ENCODE assay signal across 22 cellular contexts in the genomic region with DNA sequence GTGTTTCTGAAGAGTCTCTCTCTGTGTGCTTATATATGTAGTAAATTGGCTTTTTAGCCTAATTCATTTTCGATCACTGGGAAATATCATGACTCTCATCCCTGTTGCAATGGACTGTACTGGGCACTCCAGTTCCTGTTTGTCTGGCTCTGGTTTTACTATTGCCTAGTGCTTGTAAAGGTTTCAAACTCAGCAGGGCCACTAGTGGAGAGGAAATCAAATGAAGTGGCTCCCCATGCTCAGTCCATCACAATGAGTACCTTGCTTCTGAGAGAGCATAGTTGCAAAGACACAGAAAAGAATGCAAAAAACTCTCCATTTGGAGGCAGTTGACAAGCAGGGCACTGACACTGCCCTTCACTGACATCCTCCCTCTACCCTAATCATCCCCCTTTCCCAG.
"Had no signal": no experiment of that assay in that cellular context is flagged by ENCODE, and none has a peak within 500 bp of the region (broad histone marks: within the 10 kb centered on the region; RNA-seq: fewer than 3 reads in every experiment).

No MANE protein-coding gene starts in this region.

- H3K27ac ChIP-seq: brain microvascular endothelial cell, KMS-11, SK-N-MC, VCaP had no signal

- H3K4me2 ChIP-seq: KMS-11 had no signal

- H3K27ac Mint-ChIP-seq: activated CD4-positive, alpha-beta T cell treated with anti-CD3 and anti-CD28 coated beads for 36 hours; activated CD8-positive, alpha-beta T cell treated with anti-CD3 and anti-CD28 coated beads for 36 hours; activated naive CD4-positive, alpha-beta T cell treated with anti-CD3 and anti-CD28 coated beads, Interleukin-2, amount 10 ng/mL, durations not matched to agents 7 days and 5 days; activated naive CD8-positive, alpha-beta T cell treated with anti-CD3 and anti-CD28 coated beads for 36 hours; activated T-cell treated with anti-CD3 and anti-CD28 coated beads, Interleukin-2, amount 50 U/mL, for 72 hours; activated T-helper 2 cell treated with anti-CD3 and anti-CD28 coated beads, Interferon-gamma antibody, Interleukin-2, Interleukin-4, amounts not matched to agents 10 μg/mL and 5 μg/mL and 100 μg/mL, durations not matched to agents 14 hours and 24 hours and 36 hours had no signal

- H3K27me3 ChIP-seq: brain microvascular endothelial cell had no signal

- H3K9ac ChIP-seq: KMS-11 had no signal

- H3K9me3 Mint-ChIP-seq: activated CD8-positive, alpha-beta T cell treated with anti-CD3 and anti-CD28 coated beads for 36 hours; activated naive CD4-positive, alpha-beta T cell treated with anti-CD3 and anti-CD28 coated beads, Interleukin-2, amount 10 ng/mL, durations not matched to agents 7 days and 5 days; activated naive CD8-positive, alpha-beta T cell treated with anti-CD3 and anti-CD28 coated beads for 36 hours; activated T-cell treated with anti-CD3 and anti-CD28 coated beads, Interleukin-2, amount 50 U/mL, for 72 hours; activated T-helper 2 cell treated with anti-CD3 and anti-CD28 coated beads, Interferon-gamma antibody, Interleukin-2, Interleukin-4, amounts not matched to agents 10 μg/mL and 5 μg/mL and 100 μg/mL, durations not matched to agents 14 hours and 24 hours and 36 hours had no signal

- ATAC-seq: activated CD4-positive, alpha-beta T cell treated with anti-CD3 and anti-CD28 coated beads for 36 hours; activated CD8-positive, alpha-beta T cell treated with anti-CD3 and anti-CD28 coated beads for 36 hours; activated T-cell treated with anti-CD3 and anti-CD28 coated beads, Interleukin-2, amount 50 U/mL, for 72 hours; Panc1; Right ventricle myocardium inferior had no signal

- H3K36me3 Mint-ChIP-seq: activated naive CD4-positive, alpha-beta T cell treated with anti-CD3 and anti-CD28 coated beads, Interleukin-2, amount 10 ng/mL, durations not matched to agents 7 days and 5 days; activated naive CD8-positive, alpha-beta T cell treated with anti-CD3 and anti-CD28 coated beads for 36 hours had no signal

- DNase-seq: activated CD4-positive, alpha-beta T cell treated with anti-CD3 and anti-CD28 coated beads for 36 hours; activated CD8-positive, alpha-beta memory T cell treated with anti-CD3 and anti-CD28 coated beads, Interleukin-2, amount 50 U/mL, for 4 hours; activated CD8-positive, alpha-beta T cell treated with anti-CD3 and anti-CD28 coated beads for 36 hours; activated gamma-delta T cell treated with Interleukin-2 at 50 U/mL for 16 hours; activated naive CD4-positive, alpha-beta T cell treated with anti-CD3 and anti-CD28 coated beads, Interleukin-2, amount 10 ng/mL, durations not matched to agents 7 days and 5 days; activated naive CD8-positive, alpha-beta T cell treated with anti-CD3 and anti-CD28 coated beads for 36 hours; activated T-cell treated with anti-CD3 and anti-CD28 coated beads, Interleukin-2, amount 50 U/mL, for 72 hours; brain microvascular endothelial cell; NCI-H1092; NCI-H2029; NCI-H2107; NCI-H524; NCI-H748 treated with DMSO at 0.1 percent for 48 hours; OCI-M1; RPMI8226; T-helper 1 cell had no signal

- H3K4me3 ChIP-seq: SK-N-MC had no signal

- H3K27me3 Mint-ChIP-seq: activated naive CD4-positive, alpha-beta T cell treated with anti-CD3 and anti-CD28 coated beads, Interleukin-2, amount 10 ng/mL, durations not matched to agents 7 days and 5 days; activated naive CD8-positive, alpha-beta T cell treated with anti-CD3 and anti-CD28 coated beads for 36 hours had no signal

- H3K4me3 Mint-ChIP-seq: activated CD4-positive, alpha-beta T cell treated with anti-CD3 and anti-CD28 coated beads for 36 hours; activated CD8-positive, alpha-beta T cell treated with anti-CD3 and anti-CD28 coated beads for 36 hours; activated naive CD4-positive, alpha-beta T cell treated with anti-CD3 and anti-CD28 coated beads, Interleukin-2, amount 10 ng/mL, durations not matched to agents 7 days and 5 days; activated naive CD8-positive, alpha-beta T cell treated with anti-CD3 and anti-CD28 coated beads for 36 hours; activated T-cell treated with anti-CD3 and anti-CD28 coated beads, Interleukin-2, amount 50 U/mL, for 72 hours had no signal

- H3K36me3 ChIP-seq: brain microvascular endothelial cell had no signal

- H3K4me1 Mint-ChIP-seq: activated CD4-positive, alpha-beta T cell treated with anti-CD3 and anti-CD28 coated beads for 36 hours; activated naive CD4-positive, alpha-beta T cell treated with anti-CD3 and anti-CD28 coated beads, Interleukin-2, amount 10 ng/mL, durations not matched to agents 7 days and 5 days; activated naive CD8-positive, alpha-beta T cell treated with anti-CD3 and anti-CD28 coated beads for 36 hours had no signal
